16 cellular contexts compared by ENCODE assay signal in the genomic region with DNA sequence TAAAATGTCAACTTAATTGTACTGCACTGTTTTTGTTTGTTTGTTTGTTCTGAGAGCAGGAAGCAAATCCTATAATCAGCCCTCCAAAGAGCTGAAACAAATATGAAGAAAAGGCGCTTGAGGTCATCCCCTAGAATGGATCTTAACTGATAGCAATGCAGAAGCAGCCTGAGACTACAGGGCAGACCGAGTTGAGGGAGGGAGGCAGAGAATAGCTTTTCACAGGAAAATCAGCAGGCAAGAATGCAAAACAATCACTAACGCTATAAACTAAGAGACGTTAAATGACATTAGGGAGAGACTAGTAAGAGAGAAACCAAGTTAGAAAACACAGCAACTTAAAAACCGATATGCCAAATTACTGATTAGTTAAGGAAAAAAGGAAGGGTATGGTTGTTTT.
DNase-seq lines count a peak whose midpoint lies in the region; ATAC-seq lines count a peak whose summit lies in the region.
"Had no signal": no experiment of that assay in that cellular context is flagged by ENCODE, and none has a peak within 500 bp of the region (broad histone marks: within the 10 kb centered on the region; RNA-seq: fewer than 3 reads in every experiment).

No MANE protein-coding gene starts in this region.

- peak; percentile 20 for DNase-seq in NCI-H82 (lab: John Stamatoyannopoulos, UW)
- DNase-seq in NCI-H82 treated with DMSO at 0.1 percent for 48 hours (lab: John Stamatoyannopoulos, UW; ENCODE audit: unreplicated experiment): no peak
- DNase-seq in amniotic epithelial cell (ENCODE audit: low read depth): peak; percentile 22
- DNase-seq in inferior parietal cortex (ENCODE audit: extremely low spot score): peak; percentile 17
- peak; percentile 50 for DNase-seq in superior temporal gyrus (ENCODE audit: extremely low spot score)
- no peak for DNase-seq in hippocampal formation (lab: John Stamatoyannopoulos, UW)
- DNase-seq: activated naive CD4-positive, alpha-beta T cell; GDM1; left colon; naive thymus-derived CD4-positive, alpha-beta T cell; retina; SHP77 treated with DMSO at 0.1 percent for 48 hours; stimulated activated CD8-positive, alpha-beta memory T cell treated with anti-CD3 and anti-CD28 coated beads, Interleukin-4, amount 100 ng/mL, for 48 hours had no signal

- no peak for ATAC-seq in HG02610 (IDR thresholded peaks at IDR 0.05; ENCODE audit: unreplicated experiment)
- ATAC-seq in GM21381 (IDR thresholded peaks at IDR 0.05; ENCODE audit: unreplicated experiment): no peak
- ATAC-seq: HepG2; left colon; naive thymus-derived CD4-positive, alpha-beta T cell had no signal

Comparison
In these comparisons a context has a peak if more than half of its experiments do, and no peak if none do; other contexts are left out.
1. DNase-seq: peak in NCI-H82 (single experiment), amniotic epithelial cell (single experiment), inferior parietal cortex (single experiment) and superior temporal gyrus (single experiment); none in NCI-H82 treated with DMSO at 0.1 percent for 48 hours (single experiment) and hippocampal formation (0 of 2).